ENCODE assay signal across 19 cellular contexts in the genomic region with DNA sequence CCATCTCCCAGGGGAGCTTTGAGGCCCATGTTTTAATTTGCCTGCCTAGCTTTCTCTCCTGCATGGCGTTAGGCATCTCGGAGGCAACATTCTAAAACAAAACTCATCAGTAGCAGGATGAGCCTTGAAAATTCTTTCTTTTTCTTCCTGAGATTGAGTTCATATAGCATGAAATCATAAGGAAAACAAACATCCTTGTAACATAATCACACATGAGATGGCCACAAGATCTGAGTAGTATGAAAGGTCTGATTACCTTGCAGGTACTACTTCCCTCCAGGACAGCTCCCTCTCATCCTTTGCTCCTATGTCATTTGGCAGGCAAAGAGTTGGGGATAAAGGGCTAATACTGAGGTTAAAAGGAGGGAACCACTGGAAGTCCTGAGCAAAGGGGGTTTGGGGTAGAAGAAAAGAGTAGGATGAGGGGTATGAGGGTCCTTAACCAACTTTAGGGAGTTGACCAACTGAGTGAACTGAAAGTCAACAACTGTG. TPM values are rescaled to one million over a fixed set of nuclear protein-coding genes. Genes with fewer than 3 reads are reported as not detected.
"Had no signal": no experiment of that assay in that cellular context is flagged by ENCODE, and none has a peak within 500 bp of the region (broad histone marks: within the 10 kb centered on the region; RNA-seq: fewer than 3 reads in every experiment).

No MANE protein-coding gene starts in this region.

- H3K27ac ChIP-seq: psoas muscle had no signal

- H3K4me3 Mint-ChIP-seq: activated CD8-positive, alpha-beta T cell treated with anti-CD3 and anti-CD28 coated beads, Interleukin-2, amount 10 ng/mL, durations not matched to agents 7 days and 5 days; activated naive CD8-positive, alpha-beta T cell treated with anti-CD3 and anti-CD28 coated beads, Interleukin-2, amount 50 U/mL, for 24 hours; central memory CD8-positive, alpha-beta T cell; natural killer cell treated with Interleukin-12 subunit alpha and Interleukin-12 subunit beta and Interleukin-15 and Interleukin-18, amount 100 ng/mL, for 72 hours; stimulated activated memory B cell treated with anti-CD40 and anti-IgM and Interleukin-4, amounts not matched to agents 10 μg/mL and 1 μg/mL and 100 μg/mL, for 72 hours; T-helper 1 cell treated with Interleukin-12 subunit alpha and Interleukin-12 subunit beta and Interleukin-4 antibody, amounts not matched to agents 30 μg/mL and 1 μg/mL, for 36 hours; WTC11 had no signal

- H3K4me3 ChIP-seq: mucosa of descending colon, psoas muscle, spleen had no signal

- H3K9me3 Mint-ChIP-seq: activated naive CD8-positive, alpha-beta T cell treated with anti-CD3 and anti-CD28 coated beads, Interleukin-2, amount 50 U/mL, for 24 hours; central memory CD8-positive, alpha-beta T cell; natural killer cell treated with Interleukin-12 subunit alpha and Interleukin-12 subunit beta and Interleukin-15 and Interleukin-18, amount 100 ng/mL, for 72 hours; stimulated activated memory B cell treated with anti-CD40 and anti-IgM and Interleukin-4, amounts not matched to agents 10 μg/mL and 1 μg/mL and 100 μg/mL, for 72 hours; T-helper 1 cell treated with Interleukin-12 subunit alpha and Interleukin-12 subunit beta and Interleukin-4 antibody, amounts not matched to agents 30 μg/mL and 1 μg/mL, for 36 hours had no signal

- H3K27ac Mint-ChIP-seq: activated CD8-positive, alpha-beta T cell treated with anti-CD3 and anti-CD28 coated beads, Interleukin-2, amount 10 ng/mL, durations not matched to agents 7 days and 5 days; activated naive CD8-positive, alpha-beta T cell treated with anti-CD3 and anti-CD28 coated beads, Interleukin-2, amount 50 U/mL, for 24 hours; natural killer cell treated with Interleukin-12 subunit alpha and Interleukin-12 subunit beta and Interleukin-15 and Interleukin-18, amount 100 ng/mL, for 72 hours; stimulated activated memory B cell treated with anti-CD40 and anti-IgM and Interleukin-4, amounts not matched to agents 10 μg/mL and 1 μg/mL and 100 μg/mL, for 72 hours; T-helper 1 cell treated with Interleukin-12 subunit alpha and Interleukin-12 subunit beta and Interleukin-4 antibody, amounts not matched to agents 30 μg/mL and 1 μg/mL, for 36 hours had no signal

- H3K27me3 Mint-ChIP-seq: activated naive CD8-positive, alpha-beta T cell treated with anti-CD3 and anti-CD28 coated beads, Interleukin-2, amount 50 U/mL, for 24 hours; central memory CD8-positive, alpha-beta T cell; natural killer cell treated with Interleukin-12 subunit alpha and Interleukin-12 subunit beta and Interleukin-15 and Interleukin-18, amount 100 ng/mL, for 72 hours had no signal

- H3K9me3 ChIP-seq: mucosa of descending colon, psoas muscle, spleen had no signal

- ATAC-seq: activated CD8-positive, alpha-beta T cell treated with anti-CD3 and anti-CD28 coated beads, Interleukin-2, amount 10 ng/mL, durations not matched to agents 7 days and 5 days; activated naive CD8-positive, alpha-beta T cell treated with anti-CD3 and anti-CD28 coated beads, Interleukin-2, amount 50 U/mL, for 24 hours; left colon; mucosa of descending colon; natural killer cell treated with Interleukin-12 subunit alpha and Interleukin-12 subunit beta and Interleukin-15 and Interleukin-18, amount 100 ng/mL, for 72 hours; psoas muscle; sciatic nerve; stimulated activated memory B cell treated with anti-CD40 and anti-IgM and Interleukin-4, amounts not matched to agents 10 μg/mL and 1 μg/mL and 100 μg/mL, for 72 hours; WTC11 had no signal

- DNase-seq: activated CD4-positive, alpha-beta T cell treated with anti-CD3 and anti-CD28 coated beads for 48 hours; activated CD8-positive, alpha-beta memory T cell treated with anti-CD3 and anti-CD28 coated beads, Interleukin-2, amount 50 U/mL, for 48 hours; activated CD8-positive, alpha-beta T cell treated with anti-CD3 and anti-CD28 coated beads, Interleukin-2, amount 10 ng/mL, durations not matched to agents 7 days and 5 days; activated naive CD4-positive, alpha-beta T cell; activated naive CD8-positive, alpha-beta T cell treated with anti-CD3 and anti-CD28 coated beads, Interleukin-2, amount 50 U/mL, for 24 hours; effector memory CD4-positive, alpha-beta T cell; left colon; mucosa of descending colon; occipital lobe; psoas muscle; spleen; stimulated activated CD4-positive, alpha-beta T cell treated with anti-CD3 and anti-CD28 coated beads, Interleukin-1b, Interleukin-23, amount 100 ng/mL, for 48 hours; trophoblast cell had no signal

- H3K36me3 Mint-ChIP-seq: natural killer cell treated with Interleukin-12 subunit alpha and Interleukin-12 subunit beta and Interleukin-15 and Interleukin-18, amount 100 ng/mL, for 72 hours; stimulated activated memory B cell treated with anti-CD40 and anti-IgM and Interleukin-4, amounts not matched to agents 10 μg/mL and 1 μg/mL and 100 μg/mL, for 72 hours; WTC11 had no signal

- H3K4me1 Mint-ChIP-seq: activated naive CD8-positive, alpha-beta T cell treated with anti-CD3 and anti-CD28 coated beads, Interleukin-2, amount 50 U/mL, for 24 hours; central memory CD8-positive, alpha-beta T cell; stimulated activated memory B cell treated with anti-CD40 and anti-IgM and Interleukin-4, amounts not matched to agents 10 μg/mL and 1 μg/mL and 100 μg/mL, for 72 hours had no signal

RNA-seq across cellular contexts. Expression of gene CXCL8, which starts 37.5 kb away (rescaled TPM):
- total RNA-seq: activated CD8-positive, alpha-beta T cell treated with anti-CD3 and anti-CD28 coated beads, Interleukin-2, amount 10 ng/mL, durations not matched to agents 7 days and 5 days; WTC11 had no signal
